ENCODE assay signal across 20 cellular contexts in the genomic region with DNA sequence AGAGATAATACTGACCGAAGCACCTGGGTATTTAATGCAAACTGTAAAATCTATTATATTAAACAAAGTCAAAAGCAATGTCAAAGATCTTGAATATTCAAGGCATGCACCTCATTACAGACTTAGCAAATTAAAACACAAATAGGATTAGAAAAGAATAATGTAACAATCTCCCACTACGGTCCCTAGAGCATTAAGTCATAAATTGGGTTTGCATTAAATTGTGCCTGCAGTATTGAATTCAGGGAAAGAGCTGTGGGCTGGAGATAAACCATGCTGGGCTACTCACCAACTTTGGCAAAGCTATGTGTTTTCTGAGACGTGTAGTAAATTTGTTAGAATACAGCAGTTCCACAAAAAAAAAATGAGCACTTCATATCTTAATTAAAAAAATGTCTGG.
DNase-seq lines count a peak whose midpoint lies in the region; ATAC-seq and TF ChIP-seq lines count a peak whose summit lies in the region.
"Had no signal": no experiment of that assay in that cellular context is flagged by ENCODE, and none has a peak within 500 bp of the region (broad histone marks: within the 10 kb centered on the region; RNA-seq: fewer than 3 reads in every experiment).

No MANE protein-coding gene starts in this region.

- no peak overlapping the region for H3K27ac Mint-ChIP-seq in activated CD4-positive, alpha-beta T cell treated with anti-CD3 and anti-CD28 coated beads, Interleukin-2, amount 10 ng/mL, durations not matched to agents 7 days and 5 days
- H3K27ac Mint-ChIP-seq: CD4-positive, CD25-positive, alpha-beta regulatory T cell; CD8-positive, alpha-beta memory T cell had no signal

- no peak overlapping the region for H3K4me3 Mint-ChIP-seq in activated CD4-positive, alpha-beta T cell treated with anti-CD3 and anti-CD28 coated beads, Interleukin-2, amount 10 ng/mL, durations not matched to agents 7 days and 5 days
- H3K4me3 Mint-ChIP-seq: CD4-positive, CD25-positive, alpha-beta regulatory T cell; CD8-positive, alpha-beta memory T cell had no signal

- no peak for DNase-seq in SK-N-SH
- DNase-seq in NCI-H526 (lab: John Stamatoyannopoulos, UW), result peak; percentile 27 to 47
- DNase-seq in NCI-H82 treated with DMSO at 0.1 percent for 48 hours (lab: John Stamatoyannopoulos, UW; ENCODE audit: unreplicated experiment), result peak; percentile 88
- DNase-seq in retinal pigment epithelial cell (ENCODE audit: low read depth), result peak; percentile 2
- no peak for DNase-seq in activated CD4-positive, alpha-beta T cell treated with anti-CD3 and anti-CD28 coated beads, Interleukin-2, amount 10 ng/mL, durations not matched to agents 7 days and 5 days
- DNase-seq in EL, result no peak
- no peak for DNase-seq in HuH-7 (ENCODE audit: low spot score)
- DNase-seq: ACHN; BE2C; C1 segment of cervical spinal cord; CD4-positive, CD25-positive, alpha-beta regulatory T cell; CD8-positive, alpha-beta memory T cell; COR-L47; DMS79; GF-D8; GOT3; H7 had no signal

- H3K9me3 Mint-ChIP-seq in activated CD4-positive, alpha-beta T cell treated with anti-CD3 and anti-CD28 coated beads, Interleukin-2, amount 10 ng/mL, durations not matched to agents 7 days and 5 days, result no peaks in the 10 kb centered on the region
- H3K9me3 Mint-ChIP-seq: CD4-positive, CD25-positive, alpha-beta regulatory T cell; CD8-positive, alpha-beta memory T cell had no signal

- H3K4me3 ChIP-seq in SK-N-SH (ENCODE audit: low read depth in 2 of 2, low read length in 1 of 2) (no peak overlapping the region), retinal pigment epithelial cell (ENCODE audit: low read length) (no peak overlapping the region)

- H2AFZ ChIP-seq in SK-N-SH (ENCODE audit: low read depth), result no peak overlapping the region

- H3K27me3 Mint-ChIP-seq in activated CD4-positive, alpha-beta T cell treated with anti-CD3 and anti-CD28 coated beads, Interleukin-2, amount 10 ng/mL, durations not matched to agents 7 days and 5 days, result peaks cover 40% of the 10 kb centered on the region

- H3K36me3 Mint-ChIP-seq in activated CD4-positive, alpha-beta T cell treated with anti-CD3 and anti-CD28 coated beads, Interleukin-2, amount 10 ng/mL, durations not matched to agents 7 days and 5 days (ENCODE audit: low read depth), result no peaks in the 10 kb centered on the region
- H3K36me3 Mint-ChIP-seq: CD4-positive, CD25-positive, alpha-beta regulatory T cell; CD8-positive, alpha-beta memory T cell had no signal

- TF ChIP-seq EP300 in SK-N-SH (IDR thresholded peaks at IDR 0.05; ENCODE audit: borderline replicate concordance in 1 of 2, low read depth in 1 of 2, low read length in 1 of 2), result no peak; a peak in 1 of 4 replicates

- H3K27ac ChIP-seq in SK-N-SH (ENCODE audit: low read depth in 2 of 2, low read length in 1 of 2), result peak overlapping the region in 1 of 2 experiments; percentile 39; a peak in 1 of 4 replicates

- no peaks in the 10 kb centered on the region for H3K79me2 ChIP-seq in SK-N-SH (ENCODE audit: insufficient read depth)

- peaks cover 0 to 26% of the 10 kb centered on the region in 2 experiments; a peak in 2 of 4 replicates for H3K4me1 ChIP-seq in SK-N-SH (ENCODE audit: control insufficient read depth in 1 of 2, insufficient read depth in 2 of 2, low read depth in 1 of 2, low read length in 1 of 2)
- H3K4me1 ChIP-seq: BE2C had no signal

- WGBS in SK-N-SH (ENCODE audit: low lambda C conversion rate), result 25% methylated on average over 3 of the region's 3 CpGs

- no peak for ATAC-seq in SK-N-SH treated with all-trans-retinoic acid at 6 μM for 48 hours
- ATAC-seq: HCT116, HepG2 had no signal

- no peak for TF ChIP-seq RAD21 in SK-N-SH (IDR thresholded peaks at IDR 0.05; ENCODE audit: low read length)

- CTCF ChIA-PET in SK-N-SH (lab: Yijun Ruan, JAX), result interaction anchor here (0.7 to 6.1 kb wide), 8 partner anchors 8 to 628 kb away, joined by 3 to 27 read pairs (median 4); no protein-coding TSS in a partner anchor
- CTCF ChIA-PET in activated CD4-positive, alpha-beta T cell treated with anti-CD3 and anti-CD28 coated beads, Interleukin-2, amount 10 ng/mL, durations not matched to agents 7 days and 5 days (lab: Charles Lee), result interaction anchor here (1.2 kb wide), 1 partner anchor 19 kb away, joined by 3 read pairs; no protein-coding TSS in a partner anchor

- no peaks in the 10 kb centered on the region for H3K36me3 ChIP-seq in SK-N-SH (replicated peaks in 1 of 2; ENCODE audit: control insufficient read depth in 1 of 2, insufficient read depth in 2 of 2, low read length in 1 of 2)
- H3K36me3 ChIP-seq: BE2C had no signal

- no peak overlapping the region for H3K4me2 ChIP-seq in SK-N-SH

- H3K9ac ChIP-seq in SK-N-SH, result no peak overlapping the region

- no peaks in the 10 kb centered on the region for H3K9me2 ChIP-seq in SK-N-SH

- H3K9me3 ChIP-seq in SK-N-SH, result no peaks in the 10 kb centered on the region
- H3K9me3 ChIP-seq: BE2C had no signal

- no peaks in the 10 kb centered on the region for H3F3A ChIP-seq in SK-N-SH (replicated peaks; ENCODE audit: insufficient read depth)

- peaks cover 9% of the 10 kb centered on the region for H3K4me1 Mint-ChIP-seq in activated CD4-positive, alpha-beta T cell treated with anti-CD3 and anti-CD28 coated beads, Interleukin-2, amount 10 ng/mL, durations not matched to agents 7 days and 5 days
- H3K4me1 Mint-ChIP-seq: CD4-positive, CD25-positive, alpha-beta regulatory T cell; CD8-positive, alpha-beta memory T cell had no signal

- no peak for TF ChIP-seq CTCF in SK-N-SH (IDR thresholded peaks at IDR 0.05)
- no peak for TF ChIP-seq CTCF in retinal pigment epithelial cell (conservative IDR thresholded peaks at IDR 0.05; ENCODE audit: low read depth, low read length)

- POLR2A ChIA-PET in SK-N-SH (lab: Yijun Ruan, JAX), result no interaction called here
- POLR2A ChIA-PET in activated CD4-positive, alpha-beta T cell treated with anti-CD3 and anti-CD28 coated beads, Interleukin-2, amount 10 ng/mL, durations not matched to agents 7 days and 5 days (lab: Charles Lee), result no interaction called here

- H4K20me1 ChIP-seq in SK-N-SH (ENCODE audit: insufficient read depth), result no peaks in the 10 kb centered on the region

- no peaks in the 10 kb centered on the region for H3K27me3 ChIP-seq in SK-N-SH (ENCODE audit: insufficient read depth)

TF ChIP-seq in SK-N-SH, 30 proteins besides CTCF, POLR2A, EP300 and RAD21:
- TF ChIP-seq NFIC (IDR thresholded peaks at IDR 0.05; ENCODE audit: borderline replicate concordance), result no peak
- TF ChIP-seq RCOR1 (IDR thresholded peaks at IDR 0.05; ENCODE audit: low read length), result peak; percentile 43; the same call in 1 of the 2 replicates

TF ChIP-seq in SK-N-SH treated with all-trans-retinoic acid at 6 μM for 48 hours, 23 proteins besides CTCF, POLR2A, EP300 and RAD21 (continues in another document):
- TF ChIP-seq, protein P1, sequence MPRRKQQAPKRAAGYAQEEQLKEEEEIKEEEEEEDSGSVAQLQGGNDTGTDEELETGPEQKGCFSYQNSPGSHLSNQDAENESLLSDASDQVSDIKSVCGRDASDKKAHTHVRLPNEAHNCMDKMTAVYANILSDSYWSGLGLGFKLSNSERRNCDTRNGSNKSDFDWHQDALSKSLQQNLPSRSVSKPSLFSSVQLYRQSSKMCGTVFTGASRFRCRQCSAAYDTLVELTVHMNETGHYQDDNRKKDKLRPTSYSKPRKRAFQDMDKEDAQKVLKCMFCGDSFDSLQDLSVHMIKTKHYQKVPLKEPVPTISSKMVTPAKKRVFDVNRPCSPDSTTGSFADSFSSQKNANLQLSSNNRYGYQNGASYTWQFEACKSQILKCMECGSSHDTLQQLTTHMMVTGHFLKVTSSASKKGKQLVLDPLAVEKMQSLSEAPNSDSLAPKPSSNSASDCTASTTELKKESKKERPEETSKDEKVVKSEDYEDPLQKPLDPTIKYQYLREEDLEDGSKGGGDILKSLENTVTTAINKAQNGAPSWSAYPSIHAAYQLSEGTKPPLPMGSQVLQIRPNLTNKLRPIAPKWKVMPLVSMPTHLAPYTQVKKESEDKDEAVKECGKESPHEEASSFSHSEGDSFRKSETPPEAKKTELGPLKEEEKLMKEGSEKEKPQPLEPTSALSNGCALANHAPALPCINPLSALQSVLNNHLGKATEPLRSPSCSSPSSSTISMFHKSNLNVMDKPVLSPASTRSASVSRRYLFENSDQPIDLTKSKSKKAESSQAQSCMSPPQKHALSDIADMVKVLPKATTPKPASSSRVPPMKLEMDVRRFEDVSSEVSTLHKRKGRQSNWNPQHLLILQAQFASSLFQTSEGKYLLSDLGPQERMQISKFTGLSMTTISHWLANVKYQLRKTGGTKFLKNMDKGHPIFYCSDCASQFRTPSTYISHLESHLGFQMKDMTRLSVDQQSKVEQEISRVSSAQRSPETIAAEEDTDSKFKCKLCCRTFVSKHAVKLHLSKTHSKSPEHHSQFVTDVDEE (CRISPR knock-in tag; IDR thresholded peaks at IDR 0.05), result no peak
- TF ChIP-seq PPARA (CRISPR knock-in tag; IDR thresholded peaks at IDR 0.05; ENCODE audit: borderline replicate concordance) (no peak), SNAI2 (CRISPR knock-in tag; IDR thresholded peaks at IDR 0.05) (no peak), ZNF70 (CRISPR knock-in tag; IDR thresholded peaks at IDR 0.05) (no peak), RARB (CRISPR knock-in tag; IDR thresholded peaks at IDR 0.05) (no peak), OSR1 (CRISPR knock-in tag; IDR thresholded peaks at IDR 0.05) (no peak), TCF4 (CRISPR knock-in tag; IDR thresholded peaks at IDR 0.05; ENCODE audit: borderline replicate concordance) (no peak)
- TF ChIP-seq, protein P2, sequence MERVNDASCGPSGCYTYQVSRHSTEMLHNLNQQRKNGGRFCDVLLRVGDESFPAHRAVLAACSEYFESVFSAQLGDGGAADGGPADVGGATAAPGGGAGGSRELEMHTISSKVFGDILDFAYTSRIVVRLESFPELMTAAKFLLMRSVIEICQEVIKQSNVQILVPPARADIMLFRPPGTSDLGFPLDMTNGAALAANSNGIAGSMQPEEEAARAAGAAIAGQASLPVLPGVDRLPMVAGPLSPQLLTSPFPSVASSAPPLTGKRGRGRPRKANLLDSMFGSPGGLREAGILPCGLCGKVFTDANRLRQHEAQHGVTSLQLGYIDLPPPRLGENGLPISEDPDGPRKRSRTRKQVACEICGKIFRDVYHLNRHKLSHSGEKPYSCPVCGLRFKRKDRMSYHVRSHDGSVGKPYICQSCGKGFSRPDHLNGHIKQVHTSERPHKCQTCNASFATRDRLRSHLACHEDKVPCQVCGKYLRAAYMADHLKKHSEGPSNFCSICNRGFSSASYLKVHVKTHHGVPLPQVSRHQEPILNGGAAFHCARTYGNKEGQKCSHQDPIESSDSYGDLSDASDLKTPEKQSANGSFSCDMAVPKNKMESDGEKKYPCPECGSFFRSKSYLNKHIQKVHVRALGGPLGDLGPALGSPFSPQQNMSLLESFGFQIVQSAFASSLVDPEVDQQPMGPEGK (CRISPR knock-in tag; IDR thresholded peaks at IDR 0.05; ENCODE audit: borderline replicate concordance), result no peak

Comparison
In these comparisons a context has a peak if more than half of its experiments do, and no peak if none do; other contexts are left out.
1. DNase-seq: peak in NCI-H526 (2 of 2), NCI-H82 treated with DMSO at 0.1 percent for 48 hours (single experiment) and retinal pigment epithelial cell (single experiment); none in SK-N-SH (single experiment), activated CD4-positive, alpha-beta T cell treated with anti-CD3 and anti-CD28 coated beads, Interleukin-2, amount 10 ng/mL, durations not matched to agents 7 days and 5 days (single experiment), EL (single experiment) and HuH-7 (single experiment).